In the genomic region with DNA sequence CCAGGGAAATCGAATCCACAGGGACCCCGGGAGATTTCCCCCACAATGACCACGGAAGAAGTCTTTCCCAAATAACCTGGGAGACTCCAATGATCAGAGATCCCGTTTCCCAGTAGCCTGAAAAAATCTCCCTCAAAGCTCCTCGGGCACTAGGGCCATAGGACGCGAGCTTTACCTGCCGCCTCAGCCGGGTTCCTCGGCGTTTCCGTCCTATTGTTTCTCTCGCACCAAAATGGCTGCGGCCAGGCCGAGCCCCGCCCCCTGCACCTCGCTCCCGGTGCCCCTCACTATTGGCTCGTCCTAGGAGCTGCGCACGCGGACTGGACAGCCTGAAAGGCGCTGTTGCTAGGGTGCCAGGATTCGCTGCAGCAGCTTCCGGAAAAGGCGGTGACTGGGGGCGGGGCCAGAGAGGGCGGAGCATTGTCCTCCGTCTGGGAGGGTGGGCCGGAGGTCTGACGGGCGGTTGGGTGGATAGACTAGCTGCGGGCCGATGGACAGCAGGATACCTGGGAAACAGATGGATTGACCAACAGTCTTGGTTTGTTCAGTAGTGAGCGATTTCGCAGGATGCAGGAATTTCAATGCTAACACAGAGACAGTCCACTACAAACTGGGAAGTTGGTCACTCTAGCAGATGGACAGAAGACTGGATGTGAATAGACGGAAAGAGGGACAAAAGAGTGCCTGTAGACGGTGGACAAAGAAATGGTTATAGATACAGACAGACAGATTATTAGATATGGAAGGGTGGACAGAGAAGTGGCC, we compare ENCODE assay signal across 8 cellular contexts. TPM values are rescaled to one million over a fixed set of nuclear protein-coding genes. Genes with fewer than 3 reads are reported as not detected.
DNase-seq lines count a peak whose midpoint lies in the region; ATAC-seq and TF ChIP-seq lines count a peak whose summit lies in the region.

A gene with protein sequence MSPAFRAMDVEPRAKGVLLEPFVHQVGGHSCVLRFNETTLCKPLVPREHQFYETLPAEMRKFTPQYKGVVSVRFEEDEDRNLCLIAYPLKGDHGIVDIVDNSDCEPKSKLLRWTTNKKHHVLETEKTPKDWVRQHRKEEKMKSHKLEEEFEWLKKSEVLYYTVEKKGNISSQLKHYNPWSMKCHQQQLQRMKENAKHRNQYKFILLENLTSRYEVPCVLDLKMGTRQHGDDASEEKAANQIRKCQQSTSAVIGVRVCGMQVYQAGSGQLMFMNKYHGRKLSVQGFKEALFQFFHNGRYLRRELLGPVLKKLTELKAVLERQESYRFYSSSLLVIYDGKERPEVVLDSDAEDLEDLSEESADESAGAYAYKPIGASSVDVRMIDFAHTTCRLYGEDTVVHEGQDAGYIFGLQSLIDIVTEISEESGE (minus strand): TSS at position 240 of the 765 bp plus-strand sequence. CDS start 21,930 bp downstream, outside the sequence.

- peak within 1 kb of the TSS; percentile 83 for H3K4me3 ChIP-seq in ACC112 (ENCODE audit: low read depth, low read length)
- H3K4me3 ChIP-seq in breast epithelium: peak within 1 kb of the TSS; percentile 77 to 90 (median 79)
- peak within 1 kb of the TSS; percentile 97 for H3K4me3 ChIP-seq in iPS-18c (ENCODE audit: insufficient read depth, low read depth, low read length)
- peak within 1 kb of the TSS; percentile 67 to 87 (median 80) for H3K4me3 ChIP-seq in skin epidermis

- H3K27me3 ChIP-seq in ACC112 (ENCODE audit: insufficient read depth, low read length) (no peaks in the 10 kb centered on the region), breast epithelium (no peaks in the 10 kb centered on the region)

- peak; percentile 82 for TF ChIP-seq POLR2A in breast epithelium (IDR thresholded peaks at IDR 0.05)

- peak within 1 kb of the TSS; percentile 45 for H3K27ac ChIP-seq in ACC112 (ENCODE audit: low read depth, low read length)
- H3K27ac ChIP-seq in VCaP: peak within 1 kb of the TSS; percentile 94
- peak within 1 kb of the TSS; percentile 87 to 96 for H3K27ac ChIP-seq in breast epithelium
- peak within 1 kb of the TSS; percentile 51 to 99 (median 93) for H3K27ac ChIP-seq in skin epidermis

- H3K4me1 ChIP-seq in ACC112 (ENCODE audit: control insufficient read depth, insufficient read depth, low read length, unreplicated experiment): peaks cover 14% of the 10 kb centered on the region
- peaks cover 0 to 8% of the 10 kb centered on the region in 2 donors for H3K4me1 ChIP-seq in breast epithelium

- H2AFZ ChIP-seq in ACC112 (ENCODE audit: low read length, unreplicated experiment): peak within 1 kb of the TSS; percentile 98

- H3K79me2 ChIP-seq in ACC112 (ENCODE audit: control insufficient read depth, insufficient read depth, low read length, unreplicated experiment): peaks cover 46% of the 10 kb centered on the region

- peaks cover 3% of the 10 kb centered on the region; the same call in 1 of the 2 replicates for H3K36me3 ChIP-seq in ACC112 (ENCODE audit: insufficient read depth, low read length)
- no peaks in the 10 kb centered on the region for H3K36me3 ChIP-seq in breast epithelium

- intact Hi-C loops in breast epithelium (cut with DNase I; ENCODE audit: low total_unique reads): no loop called here

- TF ChIP-seq CTCF in VCaP (conservative IDR thresholded peaks at IDR 0.05) (no peak), breast epithelium (IDR thresholded peaks at IDR 0.05) (no peak)

- peak; percentile 85 for DNase-seq in NCI-H2196 treated with DMSO at 0.1 percent for 48 hours (lab: John Stamatoyannopoulos, UW; ENCODE audit: unreplicated experiment)
- DNase-seq in breast epithelium (ENCODE audit: low spot score in 2 of 2): peak; percentile 98 to 99

- ATAC-seq in GM18870 (IDR thresholded peaks at IDR 0.05; ENCODE audit: unreplicated experiment) (peak; percentile 89), HG03135 (IDR thresholded peaks at IDR 0.05; ENCODE audit: unreplicated experiment) (peak; percentile 98)

- H3K9me3 ChIP-seq in breast epithelium (no peaks in the 10 kb centered on the region), iPS-18c (ENCODE audit: control insufficient read depth, insufficient read depth, low read length) (no peaks in the 10 kb centered on the region)

RNA-seq across cellular contexts. Expression of the gene that starts here (rescaled TPM):
- 100 to 1,000 TPM in 2 of 3 donors, 10 to 100 TPM in 1; 84.0 to 185 (median 126) TPM for total RNA-seq in breast epithelium

Comparison
In these comparisons a context has a peak if more than half of its experiments do, and no peak if none do; other contexts are left out.
1. Peak in every context shown above with its lines: DNase-seq, ATAC-seq, H3K4me3 ChIP-seq and H3K27ac ChIP-seq.